Comparison of ENCODE assay signal across 9 cellular contexts in genomic region chr16:81457326-81458133, GRCh38. TPM values are rescaled to one million over a fixed set of nuclear protein-coding genes. Genes with fewer than 3 reads are reported as not detected.
DNase-seq lines count a peak whose midpoint lies in the region; ATAC-seq, FAIRE-seq and TF ChIP-seq lines count a peak whose summit lies in the region.
"Had no signal": no experiment of that assay in that cellular context is flagged by ENCODE, and none has a peak within 500 bp of the region (broad histone marks: within the 10 kb centered on the region; RNA-seq: fewer than 3 reads in every experiment).

No MANE protein-coding gene starts in this region.

- H3K4me3 ChIP-seq in astrocyte (ENCODE audit: insufficient read depth, low read depth, low read length) (no peak overlapping the region), kidney epithelial cell (ENCODE audit: low read depth, low read length) (no peak overlapping the region), prostate gland (no peak overlapping the region)
- no peak overlapping the region for H3K4me3 ChIP-seq in effector memory CD4-positive, alpha-beta T cell (ENCODE audit: insufficient read depth, low read depth, low read length, poor library complexity, severe bottlenecking)

- no peaks in the 10 kb centered on the region for H3K9me3 ChIP-seq in astrocyte (ENCODE audit: insufficient read depth, low read depth, low read length)
- H3K9me3 ChIP-seq in effector memory CD4-positive, alpha-beta T cell (ENCODE audit: control insufficient read depth, low read length) = no peaks in the 10 kb centered on the region
- no peaks in the 10 kb centered on the region for H3K9me3 ChIP-seq in prostate gland

- H2AFZ ChIP-seq in astrocyte (ENCODE audit: low read depth, low read length) = no peak overlapping the region

- H3K27me3 Mint-ChIP-seq in HFFc6 (ENCODE audit: insufficient read depth) (peaks cover 2% of the 10 kb centered on the region; the same call in 1 of the 2 replicates), astrocyte (ENCODE audit: low read depth, unreplicated experiment) (no peaks in the 10 kb centered on the region)

- H3K4me1 Mint-ChIP-seq in HFFc6 (ENCODE audit: low read depth) (peaks cover 36% of the 10 kb centered on the region), astrocyte (ENCODE audit: low read depth, unreplicated experiment) (peaks cover 30% of the 10 kb centered on the region)

- no peaks in the 10 kb centered on the region for H3K27me3 ChIP-seq in astrocyte (ENCODE audit: insufficient read depth, low read length)
- H3K27me3 ChIP-seq in kidney epithelial cell (ENCODE audit: control insufficient read depth, insufficient read depth, low read length) = no peaks in the 10 kb centered on the region
- no peaks in the 10 kb centered on the region for H3K27me3 ChIP-seq in effector memory CD4-positive, alpha-beta T cell (replicated peaks; ENCODE audit: control insufficient read depth, insufficient read depth, low read length, poor library complexity, severe bottlenecking)
- no peaks in the 10 kb centered on the region for H3K27me3 ChIP-seq in prostate gland (replicated peaks; ENCODE audit: insufficient read depth)

- H3K9me3 Mint-ChIP-seq in HFFc6 (no peaks in the 10 kb centered on the region), astrocyte (ENCODE audit: unreplicated experiment) (no peaks in the 10 kb centered on the region)

- FAIRE-seq in astrocyte (lab: Jason Lieb, UNC) = no peak

- peaks cover 100% of the 10 kb centered on the region for H3K79me2 ChIP-seq in astrocyte (ENCODE audit: insufficient read depth, low read length)

- no peak for TF ChIP-seq POLR2A in prostate gland (IDR thresholded peaks at IDR 0.05)

- H3K9ac ChIP-seq in astrocyte (ENCODE audit: low read length) = peak overlapping the region; percentile 58

- H3K36me3 ChIP-seq in astrocyte (ENCODE audit: insufficient read depth, low read length) (no peaks in the 10 kb centered on the region), kidney epithelial cell (ENCODE audit: control insufficient read depth, insufficient read depth, low read length) (no peaks in the 10 kb centered on the region), prostate gland (no peaks in the 10 kb centered on the region)
- H3K36me3 ChIP-seq in effector memory CD4-positive, alpha-beta T cell (ENCODE audit: control insufficient read depth, insufficient read depth, low read length) = peaks cover 3% of the 10 kb centered on the region

- H3K36me3 Mint-ChIP-seq in HFFc6 (ENCODE audit: low read depth) (peaks cover 24% of the 10 kb centered on the region), astrocyte (ENCODE audit: low read depth, unreplicated experiment) (peaks cover 18% of the 10 kb centered on the region)

- peaks cover 98% of the 10 kb centered on the region for H4K20me1 ChIP-seq in astrocyte (ENCODE audit: insufficient read depth, low read length)

- peaks cover 16% of the 10 kb centered on the region for H3K4me1 ChIP-seq in astrocyte (ENCODE audit: insufficient read depth, low read length)
- peaks cover 1% of the 10 kb centered on the region for H3K4me1 ChIP-seq in effector memory CD4-positive, alpha-beta T cell (ENCODE audit: control insufficient read depth, insufficient read depth, low read length, poor library complexity, severe bottlenecking)
- H3K4me1 ChIP-seq in prostate gland (replicated peaks) = no peaks in the 10 kb centered on the region

- peak overlapping the region; percentile 73 for H3K4me2 ChIP-seq in astrocyte (ENCODE audit: low read length)

- H3K27ac Mint-ChIP-seq in HFFc6 = peak overlapping the region; percentile 68
- H3K27ac Mint-ChIP-seq in astrocyte (ENCODE audit: unreplicated experiment) = peak overlapping the region; percentile 70

- intact Hi-C loops in prostate gland (cut with DNase I) = no loop called here

- WGBS in prostate gland = 61% methylated on average over 17 of the region's 17 CpGs

- TF ChIP-seq CTCF in HFFc6 (IDR thresholded peaks at IDR 0.05) (no peak), astrocyte (IDR thresholded peaks at IDR 0.05; ENCODE audit: insufficient read depth, low read depth, low read length) (no peak), kidney epithelial cell (IDR thresholded peaks at IDR 0.05; ENCODE audit: insufficient read depth, low read length, poor library complexity, severe bottlenecking) (no peak), prostate gland (IDR thresholded peaks at IDR 0.05) (no peak)

- H3K27ac ChIP-seq in astrocyte (ENCODE audit: low read depth, low read length) (peak overlapping the region; percentile 48), prostate gland (no peak overlapping the region)
- H3K27ac ChIP-seq in effector memory CD4-positive, alpha-beta T cell (ENCODE audit: insufficient read depth, low read length, poor library complexity, severe bottlenecking) = no peak overlapping the region

- ATAC-seq in GM19397 (IDR thresholded peaks at IDR 0.05; ENCODE audit: unreplicated experiment) = no peak

- DNase-seq in A172 (ENCODE audit: low spot score) (peak; percentile 72), HFFc6 (peak; percentile 53), astrocyte (ENCODE audit: low read depth) (peak; percentile 68), kidney epithelial cell (ENCODE audit: low read depth) (peak; percentile 35), GF-D8 (lab: John Stamatoyannopoulos, UW) (no peak), prostate gland (ENCODE audit: low spot score) (no peak)
- no peak for DNase-seq in effector memory CD4-positive, alpha-beta T cell
- DNase-seq: islet precursor cell had no signal

- H3K4me3 Mint-ChIP-seq in HFFc6 = 0 out of 2 replicates have a peak overlapping the region, but pooled peaks have one; percentile 7
- H3K4me3 Mint-ChIP-seq in astrocyte (ENCODE audit: unreplicated experiment) = peak overlapping the region; percentile 9

RNA-seq across cellular contexts. Expression of gene CMIP, which starts 12.9 kb away (rescaled TPM):
- 5.9 and 8.0 TPM in 2 replicates for total RNA-seq in A172 (2014; rRNA removed; shearing (Covaris generic))
- 10 to 100 TPM; 35.9 to 48.0 (median 43.5) TPM for total RNA-seq in HFFc6 (2021; fragmentation: NEBNext Ultra II Directional; extraction: Animal tissue kit (Norgen Biotek cat#: 25700))
- 64.5 and 71.5 TPM in 2 replicates for total RNA-seq in astrocyte
- total RNA-seq in kidney epithelial cell = 27.7 and 41.6 TPM in 2 replicates
- 10 to 100 TPM; 30.1 to 95.1 TPM for total RNA-seq in prostate gland

Comparison
In these comparisons a context has a peak if more than half of its experiments do, and no peak if none do; other contexts are left out.
1. DNase-seq: peak in A172 (single experiment), HFFc6 (single experiment), astrocyte (single experiment) and kidney epithelial cell (single experiment); none in GF-D8 (single experiment), effector memory CD4-positive, alpha-beta T cell (0 of 3) and prostate gland (single experiment).